In genomic region chr1:61295818-61296537, GRCh38 we compare ENCODE assay signal across 27 cellular contexts.
"Had no signal": no experiment of that assay in that cellular context is flagged by ENCODE, and none has a peak within 500 bp of the region (broad histone marks: within the 10 kb centered on the region; RNA-seq: fewer than 3 reads in every experiment).

No MANE protein-coding gene starts in this region.

- H3K4me3 Mint-ChIP-seq: memory B cell; naive thymus-derived CD4-positive, alpha-beta T cell; nephron; stimulated activated effector memory CD8-positive, alpha-beta T cell treated with anti-CD3 and anti-CD28 coated beads, Interleukin-12 subunit alpha, Interleukin-12 subunit beta, amount 100 ng/mL, for 72 hours; type B pancreatic cell had no signal

- H3K36me3 Mint-ChIP-seq: memory B cell; stimulated activated effector memory CD8-positive, alpha-beta T cell treated with anti-CD3 and anti-CD28 coated beads, Interleukin-12 subunit alpha, Interleukin-12 subunit beta, amount 100 ng/mL, for 72 hours had no signal

- FAIRE-seq: colon, kidney had no signal

- ATAC-seq: gastroesophageal sphincter; heart right ventricle; left lobe of liver; naive thymus-derived CD4-positive, alpha-beta T cell; psoas muscle; right cardiac atrium; stimulated activated naive CD8-positive, alpha-beta T cell treated with anti-CD3 and anti-CD28 coated beads, Interleukin-15, Interleukin-2, amounts not matched to agents 100 U/mL and 50 U/mL, for 24 hours had no signal

- H3K4me1 Mint-ChIP-seq: memory B cell; naive thymus-derived CD4-positive, alpha-beta T cell had no signal

- H3K27ac ChIP-seq: gastroesophageal sphincter, heart right ventricle, psoas muscle, sigmoid colon, testis had no signal

- H3K9me3 ChIP-seq: gastroesophageal sphincter, heart right ventricle, psoas muscle, sigmoid colon, testis, tibial artery had no signal

- H3K4me3 ChIP-seq: dorsolateral prefrontal cortex, gastroesophageal sphincter, heart right ventricle, lung, psoas muscle, sigmoid colon, testis, tibial artery had no signal

- H3K9me3 Mint-ChIP-seq: nephron had no signal

- H3K36me3 ChIP-seq: gastroesophageal sphincter, heart right ventricle, sigmoid colon, tibial artery had no signal

- H3K27me3 ChIP-seq: dorsolateral prefrontal cortex, gastroesophageal sphincter, heart right ventricle, sigmoid colon, testis, tibial artery had no signal

- DNase-seq: dorsolateral prefrontal cortex; effector CD4-positive, alpha-beta T cell; foreskin fibroblast; glutamatergic neuron; heart right ventricle; hippocampal formation; kidney; midbrain; naive thymus-derived CD4-positive, alpha-beta T cell; nucleus accumbens; psoas muscle; right cardiac atrium; sigmoid colon; stimulated activated CD4-positive, alpha-beta T cell treated with anti-CD3 and anti-CD28 coated beads, Interleukin-2, amount 100 ng/mL, for 24 hours; stimulated activated CD4-positive, alpha-beta T cell treated with anti-CD3 and anti-CD28 coated beads, Interleukin-4, amount 100 ng/mL, for 24 hours; stimulated activated naive CD8-positive, alpha-beta T cell treated with anti-CD3 and anti-CD28 coated beads, Interleukin-15, Interleukin-2, amounts not matched to agents 100 U/mL and 50 U/mL, for 24 hours; substantia nigra; testis; tibial artery had no signal

- H3K27ac Mint-ChIP-seq: memory B cell; naive thymus-derived CD4-positive, alpha-beta T cell; nephron; stimulated activated effector memory CD8-positive, alpha-beta T cell treated with anti-CD3 and anti-CD28 coated beads, Interleukin-12 subunit alpha, Interleukin-12 subunit beta, amount 100 ng/mL, for 72 hours; type B pancreatic cell had no signal
